1 cellular context compared by ENCODE assay signal in the genomic region with DNA sequence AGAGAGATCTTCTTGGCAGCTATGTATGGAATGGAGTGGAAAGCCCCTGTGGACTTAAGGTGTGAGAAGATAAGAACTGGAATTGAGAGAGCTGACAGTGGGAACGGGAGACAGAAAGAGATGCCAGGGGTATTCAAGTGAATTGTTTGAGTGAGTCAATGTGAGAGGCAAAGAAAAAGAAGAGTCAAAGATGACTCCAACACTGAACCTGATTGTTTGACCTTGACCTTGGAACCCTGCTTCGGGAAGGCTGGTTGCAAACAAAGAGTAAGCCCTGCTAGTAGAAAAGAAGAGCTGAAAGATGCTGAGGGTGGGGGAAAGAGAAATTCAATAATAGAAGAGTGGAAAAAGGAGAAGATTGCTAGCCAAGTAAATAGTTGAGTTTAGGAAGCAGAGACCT.
TF ChIP-seq lines count a peak whose summit lies in the region.

No MANE protein-coding gene starts in this region.

TF ChIP-seq in HepG2, 621 proteins besides CTCF, POLR2A, EP300 and RAD21 (continued from another document):
- no peak for TF ChIP-seq ZNF281 (CRISPR knock-in tag; IDR thresholded peaks at IDR 0.05; ENCODE audit: borderline replicate concordance)
- no peak for TF ChIP-seq ZNF577 (CRISPR knock-in tag; IDR thresholded peaks at IDR 0.05; ENCODE audit: borderline replicate concordance, low read depth)
- no peak for TF ChIP-seq ZNF589 (CRISPR knock-in tag; conservative IDR thresholded peaks at IDR 0.05)
- TF ChIP-seq GATAD2A (CRISPR knock-in tag; IDR thresholded peaks at IDR 0.05), result 0 out of 2 replicates have a peak, but pooled peaks have one; percentile 13
- peak; percentile 42; the same call in 1 of the 2 replicates for TF ChIP-seq ESRRA (CRISPR knock-in tag; IDR thresholded peaks at IDR 0.05; ENCODE audit: low read depth)
- no peak for TF ChIP-seq TSC22D2 (CRISPR knock-in tag; IDR thresholded peaks at IDR 0.05; ENCODE audit: borderline replicate concordance)
- no peak for TF ChIP-seq PLRG1 (conservative IDR thresholded peaks at IDR 0.05)
- peak; percentile 67 for TF ChIP-seq HNF4A (CRISPR knock-in tag; IDR thresholded peaks at IDR 0.05)
- TF ChIP-seq ZEB1 (IDR thresholded peaks at IDR 0.05; ENCODE audit: insufficient replicate concordance, low read depth), result no peak
- TF ChIP-seq NR2F6 (IDR thresholded peaks at IDR 0.05), result peak; percentile 35; the same call in 1 of the 2 replicates
- TF ChIP-seq NR2F6 (CRISPR knock-in tag; IDR thresholded peaks at IDR 0.05), result peak; percentile 62
- no peak for TF ChIP-seq SOX6 (IDR thresholded peaks at IDR 0.05)
- TF ChIP-seq SOX6 (CRISPR knock-in tag; IDR thresholded peaks at IDR 0.05), result 0 out of 2 replicates have a peak, but pooled peaks have one; percentile 15
- TF ChIP-seq RARA (CRISPR knock-in tag; IDR thresholded peaks at IDR 0.05), result 0 out of 2 replicates have a peak, but pooled peaks have one; percentile 25
- TF ChIP-seq, protein P1, sequence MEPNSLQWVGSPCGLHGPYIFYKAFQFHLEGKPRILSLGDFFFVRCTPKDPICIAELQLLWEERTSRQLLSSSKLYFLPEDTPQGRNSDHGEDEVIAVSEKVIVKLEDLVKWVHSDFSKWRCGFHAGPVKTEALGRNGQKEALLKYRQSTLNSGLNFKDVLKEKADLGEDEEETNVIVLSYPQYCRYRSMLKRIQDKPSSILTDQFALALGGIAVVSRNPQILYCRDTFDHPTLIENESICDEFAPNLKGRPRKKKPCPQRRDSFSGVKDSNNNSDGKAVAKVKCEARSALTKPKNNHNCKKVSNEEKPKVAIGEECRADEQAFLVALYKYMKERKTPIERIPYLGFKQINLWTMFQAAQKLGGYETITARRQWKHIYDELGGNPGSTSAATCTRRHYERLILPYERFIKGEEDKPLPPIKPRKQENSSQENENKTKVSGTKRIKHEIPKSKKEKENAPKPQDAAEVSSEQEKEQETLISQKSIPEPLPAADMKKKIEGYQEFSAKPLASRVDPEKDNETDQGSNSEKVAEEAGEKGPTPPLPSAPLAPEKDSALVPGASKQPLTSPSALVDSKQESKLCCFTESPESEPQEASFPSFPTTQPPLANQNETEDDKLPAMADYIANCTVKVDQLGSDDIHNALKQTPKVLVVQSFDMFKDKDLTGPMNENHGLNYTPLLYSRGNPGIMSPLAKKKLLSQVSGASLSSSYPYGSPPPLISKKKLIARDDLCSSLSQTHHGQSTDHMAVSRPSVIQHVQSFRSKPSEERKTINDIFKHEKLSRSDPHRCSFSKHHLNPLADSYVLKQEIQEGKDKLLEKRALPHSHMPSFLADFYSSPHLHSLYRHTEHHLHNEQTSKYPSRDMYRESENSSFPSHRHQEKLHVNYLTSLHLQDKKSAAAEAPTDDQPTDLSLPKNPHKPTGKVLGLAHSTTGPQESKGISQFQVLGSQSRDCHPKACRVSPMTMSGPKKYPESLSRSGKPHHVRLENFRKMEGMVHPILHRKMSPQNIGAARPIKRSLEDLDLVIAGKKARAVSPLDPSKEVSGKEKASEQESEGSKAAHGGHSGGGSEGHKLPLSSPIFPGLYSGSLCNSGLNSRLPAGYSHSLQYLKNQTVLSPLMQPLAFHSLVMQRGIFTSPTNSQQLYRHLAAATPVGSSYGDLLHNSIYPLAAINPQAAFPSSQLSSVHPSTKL (CRISPR knock-in tag; IDR thresholded peaks at IDR 0.05), result peak; percentile 31; the same call in 1 of the 2 replicates
